ENCODE assay signal across 9 cellular contexts in genomic region chr2:222427606-222428320, GRCh38. TPM values are rescaled to one million over a fixed set of nuclear protein-coding genes. Genes with fewer than 3 reads are reported as not detected.
DNase-seq lines count a peak whose midpoint lies in the region; ATAC-seq, FAIRE-seq and TF ChIP-seq lines count a peak whose summit lies in the region.
"Had no signal": no experiment of that assay in that cellular context is flagged by ENCODE, and none has a peak within 500 bp of the region (broad histone marks: within the 10 kb centered on the region; RNA-seq: fewer than 3 reads in every experiment).

No MANE protein-coding gene starts in this region.

- peak overlapping the region in 1 of 2 donors; percentile 37 for H3K9ac ChIP-seq in kidney (ENCODE audit: low read length in 2 of 2)

- H3K27ac ChIP-seq in kidney (ENCODE audit: low read depth in 2 of 2, low read length in 2 of 2) = peak overlapping the region; percentile 81 to 90

- no peaks in the 10 kb centered on the region for H3K9me3 ChIP-seq in kidney (ENCODE audit: control insufficient read depth in 1 of 2, low read length in 2 of 2)

- DNase-seq in kidney = no peak
- DNase-seq in putamen (ENCODE audit: low spot score) = no peak
- no peak for DNase-seq in iPS-NIHi7 (ENCODE audit: extremely low spot score)
- no peak for DNase-seq in effector CD4-positive, alpha-beta T cell
- DNase-seq in stimulated activated naive CD4-positive, alpha-beta T cell (lab: John Stamatoyannopoulos, UW) = no peak

- H3K4me1 ChIP-seq in kidney (ENCODE audit: control insufficient read depth in 1 of 2, insufficient read depth in 1 of 2, low read depth in 1 of 2, low read length in 2 of 2) = peaks cover 2 to 5% of the 10 kb centered on the region in 2 donors

- peak; percentile 25 for FAIRE-seq in kidney (lab: Jason Lieb, UNC)

- ATAC-seq in GM18499 (IDR thresholded peaks at IDR 0.05; ENCODE audit: insufficient read depth, unreplicated experiment) (peak; percentile 39), GM21447 (IDR thresholded peaks at IDR 0.05; ENCODE audit: unreplicated experiment) (peak; percentile 50), HG03521 (IDR thresholded peaks at IDR 0.05; ENCODE audit: unreplicated experiment) (peak; percentile 39)

- TF ChIP-seq CTCF in kidney (IDR thresholded peaks at IDR 0.05; ENCODE audit: borderline replicate concordance, extremely low read depth, insufficient read depth) = no peak

- H3K4me3 ChIP-seq in kidney (ENCODE audit: low read length in 2 of 2) = peak overlapping the region; percentile 30 to 44

- intact Hi-C loops in kidney (cut with DNase I) = no loop called here

- H3K36me3 ChIP-seq in kidney (ENCODE audit: control insufficient read depth in 1 of 2, insufficient read depth in 2 of 2, low read length in 2 of 2) = no peaks in the 10 kb centered on the region

RNA-seq across cellular contexts. Expression of gene SGPP2, which starts 3.4 kb away (rescaled TPM):
- 89.8 TPM for total RNA-seq in kidney
- polyA plus RNA-seq in kidney (ENCODE audit: insufficient read depth, low read depth, low replicate concordance) = 8.2 TPM
- total RNA-seq: myocyte had no signal
